In genomic region chr13:30791354-30791921, GRCh38 we compare ENCODE assay signal across 1 cellular context.
TF ChIP-seq lines count a peak whose summit lies in the region.

No MANE protein-coding gene starts in this region.

TF ChIP-seq in SK-N-SH, 30 proteins besides CTCF, POLR2A, EP300 and RAD21 (continued from another document):
- TF ChIP-seq IRF3 (IDR thresholded peaks at IDR 0.05; ENCODE audit: low read depth, low read length) = no peak
- TF ChIP-seq MAX (IDR thresholded peaks at IDR 0.05; ENCODE audit: low read depth) = peak; percentile 62; the same call in 1 of the 2 replicates
- 0 out of 2 replicates have a peak, but pooled peaks have one; percentile 37 for TF ChIP-seq REST (IDR thresholded peaks at IDR 0.05; ENCODE audit: low read depth, low read length)
- TF ChIP-seq ELF1 (IDR thresholded peaks at IDR 0.05) = no peak
- TF ChIP-seq ZBTB33 (IDR thresholded peaks at IDR 0.05; ENCODE audit: borderline replicate concordance, low read depth) = no peak; the same call in 1 of the 2 replicates
- TF ChIP-seq JUND (IDR thresholded peaks at IDR 0.05) = peak; percentile 36; the same call in 1 of the 2 replicates
- TF ChIP-seq RXRA (IDR thresholded peaks at IDR 0.05; ENCODE audit: borderline replicate concordance, low read depth) = peak; percentile 62; the same call in 1 of the 2 replicates
- no peak for TF ChIP-seq TAF1 (IDR thresholded peaks at IDR 0.05; ENCODE audit: borderline replicate concordance, low read depth, low read length)
- TF ChIP-seq YY1 (IDR thresholded peaks at IDR 0.05; ENCODE audit: low read depth) = no peak
- no peak for TF ChIP-seq MXI1 (IDR thresholded peaks at IDR 0.05; ENCODE audit: low read depth, low read length)
- no peak for TF ChIP-seq USF2 (IDR thresholded peaks at IDR 0.05; ENCODE audit: borderline replicate concordance, low read depth, low read length)
- TF ChIP-seq USF1 (IDR thresholded peaks at IDR 0.05; ENCODE audit: borderline replicate concordance, low read depth) = 0 out of 2 replicates have a peak, but pooled peaks have one; percentile 12
- 0 out of 2 replicates have a peak, but pooled peaks have one; percentile 42 for TF ChIP-seq GABPA (IDR thresholded peaks at IDR 0.05; ENCODE audit: low read depth)
- peak; percentile 95 for TF ChIP-seq RCOR1 (IDR thresholded peaks at IDR 0.05; ENCODE audit: low read length)
